Comparison of ENCODE assay signal across 1 cellular context in genomic region chr15:96360581-96361308, GRCh38.
TF ChIP-seq lines count a peak whose summit lies in the region.

No MANE protein-coding gene starts in this region.

TF ChIP-seq in HEK293, 187 proteins besides CTCF, POLR2A, EP300 and RAD21 (continued from another document and continues in another):
- TF ChIP-seq, protein P1, sequence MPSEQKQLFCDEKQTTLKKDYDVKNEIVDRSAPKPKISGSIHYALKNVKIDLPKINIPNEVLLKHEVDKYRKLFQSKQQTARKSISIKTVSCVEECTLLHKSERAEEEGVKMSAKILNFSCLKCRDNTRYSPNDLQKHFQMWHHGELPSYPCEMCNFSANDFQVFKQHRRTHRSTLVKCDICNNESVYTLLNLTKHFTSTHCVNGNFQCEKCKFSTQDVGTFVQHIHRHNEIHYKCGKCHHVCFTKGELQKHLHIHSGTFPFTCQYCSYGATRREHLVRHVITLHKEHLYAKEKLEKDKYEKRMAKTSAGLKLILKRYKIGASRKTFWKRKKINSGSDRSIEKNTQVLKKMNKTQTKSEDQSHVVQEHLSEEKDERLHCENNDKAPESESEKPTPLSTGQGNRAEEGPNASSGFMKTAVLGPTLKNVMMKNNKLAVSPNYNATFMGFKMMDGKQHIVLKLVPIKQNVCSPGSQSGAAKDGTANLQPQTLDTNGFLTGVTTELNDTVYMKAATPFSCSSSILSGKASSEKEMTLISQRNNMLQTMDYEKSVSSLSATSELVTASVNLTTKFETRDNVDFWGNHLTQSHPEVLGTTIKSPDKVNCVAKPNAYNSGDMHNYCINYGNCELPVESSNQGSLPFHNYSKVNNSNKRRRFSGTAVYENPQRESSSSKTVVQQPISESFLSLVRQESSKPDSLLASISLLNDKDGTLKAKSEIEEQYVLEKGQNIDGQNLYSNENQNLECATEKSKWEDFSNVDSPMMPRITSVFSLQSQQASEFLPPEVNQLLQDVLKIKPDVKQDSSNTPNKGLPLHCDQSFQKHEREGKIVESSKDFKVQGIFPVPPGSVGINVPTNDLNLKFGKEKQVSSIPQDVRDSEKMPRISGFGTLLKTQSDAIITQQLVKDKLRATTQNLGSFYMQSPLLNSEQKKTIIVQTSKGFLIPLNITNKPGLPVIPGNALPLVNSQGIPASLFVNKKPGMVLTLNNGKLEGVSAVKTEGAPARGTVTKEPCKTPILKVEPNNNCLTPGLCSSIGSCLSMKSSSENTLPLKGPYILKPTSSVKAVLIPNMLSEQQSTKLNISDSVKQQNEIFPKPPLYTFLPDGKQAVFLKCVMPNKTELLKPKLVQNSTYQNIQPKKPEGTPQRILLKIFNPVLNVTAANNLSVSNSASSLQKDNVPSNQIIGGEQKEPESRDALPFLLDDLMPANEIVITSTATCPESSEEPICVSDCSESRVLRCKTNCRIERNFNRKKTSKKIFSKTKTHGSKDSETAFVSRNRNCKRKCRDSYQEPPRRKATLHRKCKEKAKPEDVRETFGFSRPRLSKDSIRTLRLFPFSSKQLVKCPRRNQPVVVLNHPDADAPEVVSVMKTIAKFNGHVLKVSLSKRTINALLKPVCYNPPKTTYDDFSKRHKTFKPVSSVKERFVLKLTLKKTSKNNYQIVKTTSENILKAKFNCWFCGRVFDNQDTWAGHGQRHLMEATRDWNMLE (tag by site-specific recombination; conservative IDR thresholded peaks at IDR 0.05; ENCODE audit: low read depth) = no peak
- TF ChIP-seq ZNF660 (tag by site-specific recombination; IDR thresholded peaks at IDR 0.05) = 0 out of 2 replicates have a peak, but pooled peaks have one; percentile 46
- peak; percentile 60 for TF ChIP-seq KLF1 (tag by site-specific recombination; IDR thresholded peaks at IDR 0.05)
- peak; percentile 20; the same call in 1 of the 2 replicates for TF ChIP-seq ZBTB48 (tag by site-specific recombination; IDR thresholded peaks at IDR 0.05)
- peak; percentile 17; the same call in 1 of the 2 replicates for TF ChIP-seq ZNF324 (tag by site-specific recombination; IDR thresholded peaks at IDR 0.05)
- TF ChIP-seq ZNF664 (tag by site-specific recombination; IDR thresholded peaks at IDR 0.05) = no peak
- no peak for TF ChIP-seq HIC1 (tag by site-specific recombination; IDR thresholded peaks at IDR 0.05)
- TF ChIP-seq ZNF768 (tag by site-specific recombination; IDR thresholded peaks at IDR 0.05) = no peak
- TF ChIP-seq ZNF174 (tag by site-specific recombination; IDR thresholded peaks at IDR 0.05) = no peak
- TF ChIP-seq ZNF837 (tag by site-specific recombination; IDR thresholded peaks at IDR 0.05) = no peak
- no peak for TF ChIP-seq SCRT1 (tag by site-specific recombination; IDR thresholded peaks at IDR 0.05; ENCODE audit: borderline replicate concordance)
- peak; percentile 78 for TF ChIP-seq SP7 (tag by site-specific recombination; IDR thresholded peaks at IDR 0.05)
- TF ChIP-seq, protein P2, sequence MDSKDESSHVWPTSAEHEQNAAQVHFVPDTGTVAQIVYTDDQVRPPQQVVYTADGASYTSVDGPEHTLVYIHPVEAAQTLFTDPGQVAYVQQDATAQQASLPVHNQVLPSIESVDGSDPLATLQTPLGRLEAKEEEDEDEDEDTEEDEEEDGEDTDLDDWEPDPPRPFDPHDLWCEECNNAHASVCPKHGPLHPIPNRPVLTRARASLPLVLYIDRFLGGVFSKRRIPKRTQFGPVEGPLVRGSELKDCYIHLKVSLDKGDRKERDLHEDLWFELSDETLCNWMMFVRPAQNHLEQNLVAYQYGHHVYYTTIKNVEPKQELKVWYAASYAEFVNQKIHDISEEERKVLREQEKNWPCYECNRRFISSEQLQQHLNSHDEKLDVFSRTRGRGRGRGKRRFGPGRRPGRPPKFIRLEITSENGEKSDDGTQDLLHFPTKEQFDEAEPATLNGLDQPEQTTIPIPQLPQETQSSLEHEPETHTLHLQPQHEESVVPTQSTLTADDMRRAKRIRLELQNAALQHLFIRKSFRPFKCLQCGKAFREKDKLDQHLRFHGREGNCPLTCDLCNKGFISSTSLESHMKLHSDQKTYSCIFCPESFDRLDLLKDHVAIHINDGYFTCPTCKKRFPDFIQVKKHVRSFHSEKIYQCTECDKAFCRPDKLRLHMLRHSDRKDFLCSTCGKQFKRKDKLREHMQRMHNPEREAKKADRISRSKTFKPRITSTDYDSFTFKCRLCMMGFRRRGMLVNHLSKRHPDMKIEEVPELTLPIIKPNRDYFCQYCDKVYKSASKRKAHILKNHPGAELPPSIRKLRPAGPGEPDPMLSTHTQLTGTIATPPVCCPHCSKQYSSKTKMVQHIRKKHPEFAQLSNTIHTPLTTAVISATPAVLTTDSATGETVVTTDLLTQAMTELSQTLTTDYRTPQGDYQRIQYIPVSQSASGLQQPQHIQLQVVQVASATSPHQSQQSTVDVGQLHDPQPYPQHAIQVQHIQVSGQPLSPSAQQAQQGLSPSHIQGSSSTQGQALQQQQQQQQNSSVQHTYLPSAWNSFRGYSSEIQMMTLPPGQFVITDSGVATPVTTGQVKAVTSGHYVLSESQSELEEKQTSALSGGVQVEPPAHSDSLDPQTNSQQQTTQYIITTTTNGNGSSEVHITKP (tag by site-specific recombination; IDR thresholded peaks at IDR 0.05) = peak; percentile 94
- peak; percentile 82 for TF ChIP-seq GLIS2 (tag by site-specific recombination; IDR thresholded peaks at IDR 0.05)
- TF ChIP-seq SALL2 (tag by site-specific recombination; IDR thresholded peaks at IDR 0.05; ENCODE audit: borderline replicate concordance) = no peak
- TF ChIP-seq ZNF239 (tag by site-specific recombination; IDR thresholded peaks at IDR 0.05) = no peak
- TF ChIP-seq ZNF266 (tag by site-specific recombination; IDR thresholded peaks at IDR 0.05; ENCODE audit: low read depth) = no peak
- peak; percentile 83 for TF ChIP-seq ZNF629 (tag by site-specific recombination; IDR thresholded peaks at IDR 0.05)
- TF ChIP-seq ZNF248 (tag by site-specific recombination; IDR thresholded peaks at IDR 0.05) = no peak
- no peak; the same call in 1 of the 2 replicates for TF ChIP-seq SP3 (tag by site-specific recombination; IDR thresholded peaks at IDR 0.05)
- no peak for TF ChIP-seq ZNF16 (tag by site-specific recombination; IDR thresholded peaks at IDR 0.05; ENCODE audit: low read depth)
- 0 out of 2 replicates have a peak, but pooled peaks have one; percentile 39 for TF ChIP-seq KLF8 (tag by site-specific recombination; IDR thresholded peaks at IDR 0.05)
- no peak for TF ChIP-seq ZBTB21 (tag by site-specific recombination; IDR thresholded peaks at IDR 0.05)
- no peak for TF ChIP-seq ZNF394 (tag by site-specific recombination; IDR thresholded peaks at IDR 0.05; ENCODE audit: borderline replicate concordance)
- TF ChIP-seq ZBTB44 (tag by site-specific recombination; IDR thresholded peaks at IDR 0.05) = no peak
- TF ChIP-seq ZNF777 (tag by site-specific recombination; IDR thresholded peaks at IDR 0.05; ENCODE audit: borderline replicate concordance) = no peak
- no peak for TF ChIP-seq ZNF701 (tag by site-specific recombination; IDR thresholded peaks at IDR 0.05)
- TF ChIP-seq ZBTB10 (tag by site-specific recombination; IDR thresholded peaks at IDR 0.05) = 0 out of 2 replicates have a peak, but pooled peaks have one; percentile 45
- no peak for TF ChIP-seq ZNF274 (IDR thresholded peaks at IDR 0.05; ENCODE audit: low read length)
- TF ChIP-seq ZNF274 (tag by site-specific recombination; IDR thresholded peaks at IDR 0.05; ENCODE audit: borderline replicate concordance) = no peak
- no peak for TF ChIP-seq ZNF433 (tag by site-specific recombination; IDR thresholded peaks at IDR 0.05; ENCODE audit: low read depth)
- TF ChIP-seq ZNF138 (tag by site-specific recombination; IDR thresholded peaks at IDR 0.05; ENCODE audit: borderline replicate concordance) = no peak
- peak; percentile 92 for TF ChIP-seq IKZF3 (tag by site-specific recombination; IDR thresholded peaks at IDR 0.05)
- peak; percentile 65 for TF ChIP-seq ZNF335 (tag by site-specific recombination; conservative IDR thresholded peaks at IDR 0.05)
- TF ChIP-seq TCF7L2 (IDR thresholded peaks at IDR 0.05; ENCODE audit: borderline replicate concordance, low read depth, low read length) = peak; percentile 40; the same call in 1 of the 2 replicates
- TF ChIP-seq ZNF214 (tag by site-specific recombination; IDR thresholded peaks at IDR 0.05; ENCODE audit: borderline replicate concordance) = no peak
- peak; percentile 28; the same call in 1 of the 2 replicates for TF ChIP-seq ZNF76 (tag by site-specific recombination; IDR thresholded peaks at IDR 0.05; ENCODE audit: borderline replicate concordance, low read depth)
- TF ChIP-seq ZNF133 (tag by site-specific recombination; IDR thresholded peaks at IDR 0.05) = no peak
- TF ChIP-seq, protein P3, sequence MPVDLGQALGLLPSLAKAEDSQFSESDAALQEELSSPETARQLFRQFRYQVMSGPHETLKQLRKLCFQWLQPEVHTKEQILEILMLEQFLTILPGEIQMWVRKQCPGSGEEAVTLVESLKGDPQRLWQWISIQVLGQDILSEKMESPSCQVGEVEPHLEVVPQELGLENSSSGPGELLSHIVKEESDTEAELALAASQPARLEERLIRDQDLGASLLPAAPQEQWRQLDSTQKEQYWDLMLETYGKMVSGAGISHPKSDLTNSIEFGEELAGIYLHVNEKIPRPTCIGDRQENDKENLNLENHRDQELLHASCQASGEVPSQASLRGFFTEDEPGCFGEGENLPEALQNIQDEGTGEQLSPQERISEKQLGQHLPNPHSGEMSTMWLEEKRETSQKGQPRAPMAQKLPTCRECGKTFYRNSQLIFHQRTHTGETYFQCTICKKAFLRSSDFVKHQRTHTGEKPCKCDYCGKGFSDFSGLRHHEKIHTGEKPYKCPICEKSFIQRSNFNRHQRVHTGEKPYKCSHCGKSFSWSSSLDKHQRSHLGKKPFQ (tag by site-specific recombination; IDR thresholded peaks at IDR 0.05) = no peak
- no peak for TF ChIP-seq ZNF600 (tag by site-specific recombination; IDR thresholded peaks at IDR 0.05)
- TF ChIP-seq ZNF792 (tag by site-specific recombination; IDR thresholded peaks at IDR 0.05) = no peak
- TF ChIP-seq ZNF292 (tag by site-specific recombination; IDR thresholded peaks at IDR 0.05; ENCODE audit: borderline replicate concordance, low read depth) = no peak
- no peak for TF ChIP-seq BCL11B (tag by site-specific recombination; IDR thresholded peaks at IDR 0.05; ENCODE audit: low read depth)
- no peak for TF ChIP-seq ZNF596 (tag by site-specific recombination; IDR thresholded peaks at IDR 0.05)
- TF ChIP-seq REPIN1 (tag by site-specific recombination; IDR thresholded peaks at IDR 0.05; ENCODE audit: low read depth) = no peak
- TF ChIP-seq RBAK (tag by site-specific recombination; IDR thresholded peaks at IDR 0.05) = no peak
- TF ChIP-seq BCL6B (tag by site-specific recombination; IDR thresholded peaks at IDR 0.05) = no peak
- no peak; the same call in 1 of the 2 replicates for TF ChIP-seq ZBTB20 (tag by site-specific recombination; IDR thresholded peaks at IDR 0.05)
- peak; percentile 80 for TF ChIP-seq ZEB2 (tag by site-specific recombination; IDR thresholded peaks at IDR 0.05)
